In genomic region chr3:186458306-186459107, GRCh38 we compare ENCODE assay signal across 1 cellular context.
A peak's percentile ranks its signal among the peaks of the same experiment; 100 is the strongest.
TF ChIP-seq lines count a peak whose summit lies in the region.

No MANE protein-coding gene starts in this region.

TF ChIP-seq in K562, 482 proteins besides CTCF, POLR2A, EP300 and RAD21 (continued from another document):
- TF ChIP-seq ZBTB2 (IDR thresholded peaks at IDR 0.05) (no peak), IFI16 (CRISPR knock-in tag; IDR thresholded peaks at IDR 0.05) (no peak), ZNF696 (CRISPR knock-in tag; conservative IDR thresholded peaks at IDR 0.05) (no peak), RAD51 (IDR thresholded peaks at IDR 0.05; ENCODE audit: borderline replicate concordance, low read depth) (no peak), FOXP1 (CRISPR knock-in tag; IDR thresholded peaks at IDR 0.05) (no peak), EWSR1 (IDR thresholded peaks at IDR 0.05; ENCODE audit: borderline replicate concordance, low read depth, partially characterized antibody) (no peak), EGR1 (conservative IDR thresholded peaks at IDR 0.05) (no peak), LCOR (CRISPR knock-in tag; IDR thresholded peaks at IDR 0.05) (0 out of 2 replicates have a peak, but pooled peaks have one; percentile 11), ZNF316 (IDR thresholded peaks at IDR 0.05) (peak; percentile 90), CBFA2T3 (IDR thresholded peaks at IDR 0.05) (no peak), ZFPM2 (CRISPR knock-in tag; IDR thresholded peaks at IDR 0.05) (no peak), E2F6 (IDR thresholded peaks at IDR 0.05; ENCODE audit: borderline replicate concordance in 1 of 2, extremely low read depth in 1 of 2, insufficient read depth in 1 of 2, insufficient read length in 1 of 2, low read depth in 1 of 2, low read length in 1 of 2, poor library complexity in 1 of 2, severe bottlenecking in 1 of 2) (peak in 1 of 2 experiments; percentile 10), HDAC2 (IDR thresholded peaks at IDR 0.05) (no peak), BDP1 (IDR thresholded peaks at IDR 0.05; ENCODE audit: insufficient read depth, insufficient read length) (no peak), MED1 (CRISPR knock-in tag; IDR thresholded peaks at IDR 0.05; ENCODE audit: borderline replicate concordance) (no peak), MAFF (IDR thresholded peaks at IDR 0.05; ENCODE audit: low read length) (peak; percentile 88), FOXM1 (IDR thresholded peaks at IDR 0.05; ENCODE audit: low read depth) (no peak), FOXM1 (CRISPR knock-in tag; IDR thresholded peaks at IDR 0.05; ENCODE audit: low read depth) (no peak), C11orf30 (IDR thresholded peaks at IDR 0.05; ENCODE audit: low read depth) (peak; percentile 88), CREB3 (tag; conservative IDR thresholded peaks at IDR 0.05; ENCODE audit: low read depth) (no peak), CREM (IDR thresholded peaks at IDR 0.05; ENCODE audit: low read depth) (no peak), GABPB1 (CRISPR knock-in tag; IDR thresholded peaks at IDR 0.05) (no peak), E2F1 (CRISPR knock-in tag; IDR thresholded peaks at IDR 0.05) (no peak), NEUROD1 (IDR thresholded peaks at IDR 0.05; ENCODE audit: borderline replicate concordance, low read depth, low read length, partially characterized antibody) (no peak), MAFG (tag; conservative IDR thresholded peaks at IDR 0.05) (peak; percentile 97), ZBTB17 (CRISPR knock-in tag; IDR thresholded peaks at IDR 0.05) (no peak), DDX20 (tag; IDR thresholded peaks at IDR 0.05; ENCODE audit: low read depth) (no peak), VEZF1 (CRISPR knock-in tag; IDR thresholded peaks at IDR 0.05) (no peak), MAFK (IDR thresholded peaks at IDR 0.05; ENCODE audit: low read length) (peak; percentile 92)
